Comparison of ENCODE assay signal across 22 cellular contexts in genomic region chr7:101486764-101487458, GRCh38.
A peak's percentile ranks its signal among the peaks of the same experiment; 100 is the strongest.
DNase-seq lines count a peak whose midpoint lies in the region; ATAC-seq and TF ChIP-seq lines count a peak whose summit lies in the region.
"Had no signal": no experiment of that assay in that cellular context is flagged by ENCODE, and none has a peak within 500 bp of the region (broad histone marks: within the 10 kb centered on the region; RNA-seq: fewer than 3 reads in every experiment).

No MANE protein-coding gene starts in this region.

- no peak overlapping the region for H3K9ac ChIP-seq in SK-N-SH
- H3K9ac ChIP-seq in trophoblast cell (ENCODE audit: low read length), result no peak overlapping the region

- DNase-seq in GM03348 (ENCODE audit: low spot score) (peak; percentile 47), SK-N-SH (peak; percentile 78), islet precursor cell (peak; percentile 97), trophoblast cell (peak; percentile 72 to 76), WERI-Rb-1 (no peak), DMS79 treated with DMSO at 0.1 percent for 48 hours (lab: John Stamatoyannopoulos, UW) (no peak)
- DNase-seq: activated CD4-positive, CD25-positive, alpha-beta regulatory T cell treated with anti-CD3 and anti-CD28 coated beads, Interleukin-2, amount 50 U/mL, for 72 hours; activated naive CD4-positive, alpha-beta T cell treated with anti-CD3 and anti-CD28 coated beads, Interleukin-2, amount 10 ng/mL, durations not matched to agents 7 days and 5 days; CD8-positive, alpha-beta T cell; esophagus squamous epithelium; GOT3; left ventricle myocardium inferior; naive thymus-derived CD4-positive, alpha-beta T cell; NCI-H1092 treated with DMSO at 0.1 percent for 48 hours; sigmoid colon; stimulated activated CD4-positive, alpha-beta T cell treated with anti-CD3 and anti-CD28 coated beads, Interleukin-4, amount 100 ng/mL, for 4 hours; T-helper 17 cell had no signal

- H2AFZ ChIP-seq in SK-N-SH (ENCODE audit: low read depth), result no peak overlapping the region
- peak overlapping the region; percentile 7 for H2AFZ ChIP-seq in trophoblast cell (ENCODE audit: insufficient read depth, low read length, poor library complexity)

- H2AK5ac ChIP-seq in trophoblast cell (ENCODE audit: low read length), result peak overlapping the region; percentile 96

- peak overlapping the region in 1 of 2 experiments; percentile 77; a peak in 2 of 4 replicates for H3K27ac ChIP-seq in SK-N-SH (ENCODE audit: low read depth in 2 of 2, low read length in 1 of 2)
- H3K27ac ChIP-seq in trophoblast cell (ENCODE audit: low read depth, low read length), result peak overlapping the region; percentile 100
- no peak overlapping the region for H3K27ac ChIP-seq in WERI-Rb-1
- H3K27ac ChIP-seq: breast epithelium, esophagus squamous epithelium, heart left ventricle, left ventricle myocardium inferior, tibial nerve had no signal

- H3K36me3 ChIP-seq in SK-N-SH (replicated peaks in 1 of 2; ENCODE audit: control insufficient read depth in 1 of 2, insufficient read depth in 2 of 2, low read length in 1 of 2) (no peaks in the 10 kb centered on the region), trophoblast cell (ENCODE audit: control insufficient read depth in 1 of 2, insufficient read depth in 2 of 2, low read length in 2 of 2) (peaks cover 2 to 8% of the 10 kb centered on the region in 2 experiments), WERI-Rb-1 (no peaks in the 10 kb centered on the region)
- H3K36me3 ChIP-seq: breast epithelium, esophagus squamous epithelium, heart left ventricle, left ventricle myocardium inferior, sigmoid colon, tibial nerve had no signal

- TF ChIP-seq EP300 in SK-N-SH (IDR thresholded peaks at IDR 0.05; ENCODE audit: borderline replicate concordance in 1 of 2, low read depth in 1 of 2, low read length in 1 of 2), result no peak

- 28% methylated on average over 15 of the region's 15 CpGs for WGBS in SK-N-SH (ENCODE audit: low lambda C conversion rate)
- WGBS in trophoblast cell (ENCODE audit: extremely low coverage, insufficient coverage, insufficient read length), result no CpG with 5 or more reads among the region's 15 CpGs

- H3K4me1 ChIP-seq in SK-N-SH (ENCODE audit: control insufficient read depth in 1 of 2, insufficient read depth in 2 of 2, low read depth in 1 of 2, low read length in 1 of 2) (peaks cover 3 to 28% of the 10 kb centered on the region in 2 experiments; a peak in 1 of 4 replicates), trophoblast cell (ENCODE audit: control insufficient read depth in 1 of 2, insufficient read depth in 2 of 2, low read length in 2 of 2) (peaks cover 23 to 33% of the 10 kb centered on the region in 2 experiments)
- H3K4me1 ChIP-seq: breast epithelium, heart left ventricle, left ventricle myocardium inferior, tibial nerve had no signal

- H2BK5ac ChIP-seq in trophoblast cell (ENCODE audit: low read depth, low read length, poor library complexity), result peak overlapping the region; percentile 100

- H4K8ac ChIP-seq in trophoblast cell (ENCODE audit: low read depth, low read length), result peak overlapping the region; percentile 63

- H3K79me1 ChIP-seq in trophoblast cell (ENCODE audit: low read length), result peaks cover 36% of the 10 kb centered on the region

- ATAC-seq in HG03460 (IDR thresholded peaks at IDR 0.05; ENCODE audit: unreplicated experiment) (no peak), GM18505 (IDR thresholded peaks at IDR 0.05; ENCODE audit: unreplicated experiment) (no peak)
- ATAC-seq: CD8-positive, alpha-beta T cell; heart left ventricle; naive thymus-derived CD4-positive, alpha-beta T cell; T-helper 17 cell had no signal

- H4K12ac ChIP-seq in trophoblast cell (ENCODE audit: low read depth, low read length), result peak overlapping the region; percentile 4

- POLR2A ChIA-PET in SK-N-SH (lab: Yijun Ruan, JAX), result interaction anchor here (0.5 kb wide), 1 partner anchor 13 kb away, joined by 3 read pairs; no protein-coding TSS in a partner anchor

- peak overlapping the region; percentile 96 for H2BK120ac ChIP-seq in trophoblast cell (ENCODE audit: insufficient read depth, low read length, poor library complexity)

- peak overlapping the region; percentile 90 for H3K14ac ChIP-seq in trophoblast cell (ENCODE audit: low read length)

- peak overlapping the region; percentile 66 for H3K4ac ChIP-seq in trophoblast cell (ENCODE audit: low read depth, low read length)

- H3K4me3 ChIP-seq in SK-N-SH (ENCODE audit: low read depth in 2 of 2, low read length in 1 of 2) (no peak overlapping the region), trophoblast cell (ENCODE audit: low read depth, low read length) (no peak overlapping the region), WERI-Rb-1 (ENCODE audit: low read depth, low read length) (no peak overlapping the region)
- H3K4me3 ChIP-seq: breast epithelium, esophagus squamous epithelium, heart left ventricle, left ventricle myocardium inferior, sigmoid colon, tibial nerve had no signal

- no peaks in the 10 kb centered on the region for H3K9me2 ChIP-seq in SK-N-SH

- H3F3A ChIP-seq in SK-N-SH (replicated peaks; ENCODE audit: insufficient read depth), result no peaks in the 10 kb centered on the region

- CTCF ChIA-PET in SK-N-SH (lab: Yijun Ruan, JAX), result interaction anchor here (1.0 to 3.1 kb wide), 7 partner anchors 19 to 204 kb away, joined by 3 to 14 read pairs (median 4); no protein-coding TSS in a partner anchor

- H3K4me2 ChIP-seq in SK-N-SH (no peak overlapping the region), trophoblast cell (ENCODE audit: low read length) (peak overlapping the region; percentile 67)

- H4K91ac ChIP-seq in trophoblast cell (ENCODE audit: low read depth, low read length), result peak overlapping the region; percentile 99

- TF ChIP-seq CTCF in SK-N-SH (IDR thresholded peaks at IDR 0.05) (no peak), WERI-Rb-1 (IDR thresholded peaks at IDR 0.05; ENCODE audit: low read depth, low read length) (no peak)

- peak overlapping the region; percentile 89 for H2BK12ac ChIP-seq in trophoblast cell (ENCODE audit: low read length)

- no peak for TF ChIP-seq RAD21 in SK-N-SH (IDR thresholded peaks at IDR 0.05; ENCODE audit: low read length)

- H3K9me3 ChIP-seq in SK-N-SH, result no peaks in the 10 kb centered on the region
- no peaks in the 10 kb centered on the region for H3K9me3 ChIP-seq in trophoblast cell (ENCODE audit: insufficient read depth, low read depth, low read length)
- H3K9me3 ChIP-seq in WERI-Rb-1 (ENCODE audit: severe bottlenecking), result no peaks in the 10 kb centered on the region
- H3K9me3 ChIP-seq: breast epithelium, esophagus squamous epithelium, heart left ventricle, left ventricle myocardium inferior, sigmoid colon had no signal

- peak overlapping the region; percentile 69 for H3K18ac ChIP-seq in trophoblast cell (ENCODE audit: low read length)

- H3K23ac ChIP-seq in trophoblast cell (ENCODE audit: low read length), result no peak overlapping the region

- H4K20me1 ChIP-seq in SK-N-SH (ENCODE audit: insufficient read depth), result no peaks in the 10 kb centered on the region

- H3K27me3 ChIP-seq in SK-N-SH (ENCODE audit: insufficient read depth) (no peaks in the 10 kb centered on the region), trophoblast cell (ENCODE audit: insufficient read depth, low read length) (no peaks in the 10 kb centered on the region), WERI-Rb-1 (ENCODE audit: insufficient read depth, low read depth, severe bottlenecking) (no peaks in the 10 kb centered on the region)
- H3K27me3 ChIP-seq: sigmoid colon had no signal

- H3K79me2 ChIP-seq in SK-N-SH (ENCODE audit: insufficient read depth), result no peaks in the 10 kb centered on the region
- peaks cover 10% of the 10 kb centered on the region for H3K79me2 ChIP-seq in trophoblast cell (ENCODE audit: control insufficient read depth, insufficient read depth, low read length, poor library complexity)

- no peak for TF ChIP-seq POLR2A in GM18505 (IDR thresholded peaks at IDR 0.05; ENCODE audit: borderline replicate concordance, extremely low read depth, insufficient read depth, insufficient read length)

TF ChIP-seq in SK-N-SH, 30 proteins besides CTCF, POLR2A, EP300 and RAD21 (continues in another document):
- TF ChIP-seq USF1 (IDR thresholded peaks at IDR 0.05; ENCODE audit: borderline replicate concordance, low read depth) (no peak), PBX3 (IDR thresholded peaks at IDR 0.05) (no peak)

Comparison
In these comparisons a context has a peak if more than half of its experiments do, and no peak if none do; other contexts are left out.
1. DNase-seq: peak in GM03348 (single experiment), SK-N-SH (single experiment), islet precursor cell (single experiment) and trophoblast cell (2 of 2); none in WERI-Rb-1 (single experiment) and DMS79 treated with DMSO at 0.1 percent for 48 hours (single experiment).